16 cellular contexts compared by ENCODE assay signal in genomic region chrX:134006484-134007161, GRCh38. TPM values are rescaled to one million over a fixed set of nuclear protein-coding genes. Genes with fewer than 3 reads are reported as not detected.
DNase-seq lines count a peak whose midpoint lies in the region; ATAC-seq, FAIRE-seq and TF ChIP-seq lines count a peak whose summit lies in the region.
"Had no signal": no experiment of that assay in that cellular context is flagged by ENCODE, and none has a peak within 500 bp of the region (broad histone marks: within the 10 kb centered on the region; RNA-seq: fewer than 3 reads in every experiment).

No MANE protein-coding gene starts in this region.

- no peaks in the 10 kb centered on the region for H3K36me3 ChIP-seq in A673 (ENCODE audit: insufficient read depth, low read length, poor library complexity, severe bottlenecking)
- H3K36me3 ChIP-seq: adrenal gland, esophagus muscularis mucosa, lower lobe of right lung had no signal

- BruUV-seq in A673 (replicated peaks; lab: Mats Ljungman, UMichigan) = no TSS peak

- peak; percentile 29 for FAIRE-seq in GM18507 (lab: Jason Lieb, UNC)
- FAIRE-seq: K562 had no signal

- H3K9me3 ChIP-seq in A673 (ENCODE audit: low read depth, low read length, poor library complexity, severe bottlenecking) = no peaks in the 10 kb centered on the region
- H3K9me3 ChIP-seq: adrenal gland, esophagus muscularis mucosa, lower lobe of right lung had no signal

- CTCF ChIA-PET in A673 (lab: Charles Lee) = no interaction called here

- TF ChIP-seq CTCF in A673 (conservative IDR thresholded peaks at IDR 0.05; ENCODE audit: low read depth, low read length) = no peak

- no peak overlapping the region for H3K27ac ChIP-seq in A673 (ENCODE audit: low read depth, low read length, poor library complexity, severe bottlenecking)
- H3K27ac ChIP-seq: adrenal gland, esophagus muscularis mucosa, lower lobe of right lung had no signal

- intact Hi-C loops in A673 (cut with micrococcal nuclease; ENCODE audit: unreplicated experiment) = no loop called here

- no peaks in the 10 kb centered on the region for H3K4me1 ChIP-seq in A673 (ENCODE audit: insufficient read depth, low read length, poor library complexity, severe bottlenecking)
- H3K4me1 ChIP-seq: adrenal gland, lower lobe of right lung had no signal

- peak; percentile 62 for ATAC-seq in HG03432 (IDR thresholded peaks at IDR 0.05; ENCODE audit: unreplicated experiment)
- ATAC-seq: CD8-positive, alpha-beta T cell; K562; lower lobe of right lung had no signal

- no peaks in the 10 kb centered on the region for H3K27me3 ChIP-seq in A673 (replicated peaks; ENCODE audit: insufficient read depth, low read depth, low read length, poor library complexity)

- DNase-seq in DMS153 (lab: John Stamatoyannopoulos, UW) (peak; percentile 46), GM18507 (ENCODE audit: extremely low spot score, insufficient read length, low read depth) (no peak), fibroblast of peridontal ligament (ENCODE audit: extremely low read depth) (peak; percentile 14), A673 (ENCODE audit: low spot score) (no peak), NCI-H2081 (lab: John Stamatoyannopoulos, UW) (no peak), ecto neural progenitor cell (ENCODE audit: low spot score) (no peak)
- DNase-seq: adrenal gland; CD8-positive, alpha-beta T cell; hypothalamus; lower lobe of right lung; NCI-H1930; SHP77; T-helper 9 cell had no signal

- H3K4me3 ChIP-seq in A673 (ENCODE audit: low read depth, low read length, poor library complexity, severe bottlenecking) = no peak overlapping the region
- H3K4me3 ChIP-seq: adrenal gland, esophagus muscularis mucosa, K562, lower lobe of right lung had no signal

- POLR2A ChIA-PET in A673 (lab: Charles Lee; ENCODE audit: low non-redundant PET) = no interaction called here

RNA-seq across cellular contexts. Expression of gene GPC3, which starts 21.2 kb away (rescaled TPM):
- 0.24 and 0.74 TPM in 2 replicates for total RNA-seq in A673 (2021)

Comparison
In these comparisons a context has a peak if more than half of its experiments do, and no peak if none do; other contexts are left out.
1. DNase-seq: peak in DMS153 (single experiment) and fibroblast of peridontal ligament (single experiment); none in GM18507 (single experiment), A673 (single experiment), NCI-H2081 (0 of 2) and ecto neural progenitor cell (single experiment).